ENCODE assay signal across 15 cellular contexts in genomic region chr9:73167614-73168013, GRCh38. TPM values are rescaled to one million over a fixed set of nuclear protein-coding genes. Genes with fewer than 3 reads are reported as not detected.
DNase-seq lines count a peak whose midpoint lies in the region; ATAC-seq and TF ChIP-seq lines count a peak whose summit lies in the region.
"Had no signal": no experiment of that assay in that cellular context is flagged by ENCODE, and none has a peak within 500 bp of the region (broad histone marks: within the 10 kb centered on the region; RNA-seq: fewer than 3 reads in every experiment).

No MANE protein-coding gene starts in this region.

- no peaks in the 10 kb centered on the region for H3K9me3 Mint-ChIP-seq in activated CD4-positive, alpha-beta T cell treated with anti-CD3 and anti-CD28 coated beads, Interleukin-2, amount 10 ng/mL, durations not matched to agents 7 days and 5 days
- no peaks in the 10 kb centered on the region for H3K9me3 Mint-ChIP-seq in T-cell
- no peaks in the 10 kb centered on the region for H3K9me3 Mint-ChIP-seq in natural killer cell

- peak overlapping the region; percentile 67 for H3K27ac Mint-ChIP-seq in activated CD4-positive, alpha-beta T cell treated with anti-CD3 and anti-CD28 coated beads, Interleukin-2, amount 10 ng/mL, durations not matched to agents 7 days and 5 days
- H3K27ac Mint-ChIP-seq in T-cell (peak overlapping the region; percentile 78 to 88), natural killer cell (peak overlapping the region; percentile 80 to 81)

- no peak overlapping the region for H3K4me3 Mint-ChIP-seq in activated CD4-positive, alpha-beta T cell treated with anti-CD3 and anti-CD28 coated beads, Interleukin-2, amount 10 ng/mL, durations not matched to agents 7 days and 5 days
- peak overlapping the region in 1 of 3 donors; percentile 17 for H3K4me3 Mint-ChIP-seq in T-cell
- no peak overlapping the region for H3K4me3 Mint-ChIP-seq in natural killer cell

- H3K36me3 Mint-ChIP-seq in activated CD4-positive, alpha-beta T cell treated with anti-CD3 and anti-CD28 coated beads, Interleukin-2, amount 10 ng/mL, durations not matched to agents 7 days and 5 days (ENCODE audit: low read depth), result peaks cover 63% of the 10 kb centered on the region
- H3K36me3 Mint-ChIP-seq in T-cell (peaks cover 53% of the 10 kb centered on the region), natural killer cell (peaks cover 56% of the 10 kb centered on the region)

- peaks cover 7% of the 10 kb centered on the region for H3K4me1 Mint-ChIP-seq in activated CD4-positive, alpha-beta T cell treated with anti-CD3 and anti-CD28 coated beads, Interleukin-2, amount 10 ng/mL, durations not matched to agents 7 days and 5 days
- H3K4me1 Mint-ChIP-seq in T-cell (peaks cover 31 to 35% (median 34%) of the 10 kb centered on the region in 3 donors), natural killer cell (peaks cover 22 to 26% of the 10 kb centered on the region in 2 donors)

- POLR2A ChIA-PET in activated CD4-positive, alpha-beta T cell treated with anti-CD3 and anti-CD28 coated beads, Interleukin-2, amount 10 ng/mL, durations not matched to agents 7 days and 5 days (lab: Charles Lee), result no interaction called here
- POLR2A ChIA-PET in T-cell (lab: Charles Lee), result no interaction called here

- no peak for TF ChIP-seq CTCF in natural killer cell (IDR thresholded peaks at IDR 0.05)

- DNase-seq in activated CD4-positive, alpha-beta T cell treated with anti-CD3 and anti-CD28 coated beads, Interleukin-2, amount 10 ng/mL, durations not matched to agents 7 days and 5 days, result no peak
- no peak for DNase-seq in activated CD4-positive, alpha-beta T cell treated with anti-CD3 and anti-CD28 coated beads for 48 hours
- DNase-seq in T-cell (no peak), natural killer cell (no peak), middle frontal gyrus (ENCODE audit: extremely low spot score, low spot score) (no peak), ACHN (no peak)
- DNase-seq: gastrocnemius medialis; midbrain; NCI-H2107; stimulated activated CD4-positive, alpha-beta T cell treated with anti-CD3 and anti-CD28 coated beads, Interleukin-15, amount 100 ng/mL, for 24 hours; tibial artery; WERI-Rb-1 had no signal

- CTCF ChIA-PET in activated CD4-positive, alpha-beta T cell treated with anti-CD3 and anti-CD28 coated beads, Interleukin-2, amount 10 ng/mL, durations not matched to agents 7 days and 5 days (lab: Charles Lee), result no interaction called here
- CTCF ChIA-PET in T-cell (lab: Charles Lee), result interaction anchor here in 1 of 2 donors (0.8 to 1.5 kb wide), 2 partner anchors 60 to 61 kb away, joined by 3 read pairs; no protein-coding TSS in a partner anchor

- H3K27me3 Mint-ChIP-seq in activated CD4-positive, alpha-beta T cell treated with anti-CD3 and anti-CD28 coated beads, Interleukin-2, amount 10 ng/mL, durations not matched to agents 7 days and 5 days, result no peaks in the 10 kb centered on the region
- H3K27me3 Mint-ChIP-seq in T-cell (no peaks in the 10 kb centered on the region), natural killer cell (ENCODE audit: low read depth in 2 of 2) (no peaks in the 10 kb centered on the region)

- ATAC-seq in GM21619 (IDR thresholded peaks at IDR 0.05; ENCODE audit: unreplicated experiment) (peak; percentile 46), T-cell (replicated peaks in 1 of 4) (no peak), natural killer cell (peak; percentile 75 to 82 (median 77)), GM21381 (IDR thresholded peaks at IDR 0.05; ENCODE audit: unreplicated experiment) (no peak)
- ATAC-seq: gastrocnemius medialis had no signal

- in situ Hi-C loops in ACHN (cut with HindIII; ENCODE audit: low pct_ligation_motif_present, low pct_unique_long_range_greater_than_20kb, low sequenced_read_pairs), result no loop called here

- intact Hi-C loops in natural killer cell (cut with micrococcal nuclease), result loop anchor here (1.0 to 5.0 kb wide), 2 partner anchors 14 to 35 kb away; no protein-coding TSS in a partner anchor

RNA-seq across cellular contexts. Expression of gene ANXA1, which starts 15.9 kb away (rescaled TPM):
- total RNA-seq in activated CD4-positive, alpha-beta T cell treated with anti-CD3 and anti-CD28 coated beads, Interleukin-2, amount 10 ng/mL, durations not matched to agents 7 days and 5 days, result 100 to 1,000 TPM; 106 to 116 TPM
- total RNA-seq in T-cell, result 100 to 1,000 TPM; 173 to 570 (median 200) TPM
- 1,000 to 10,000 TPM in 1 of 3 donors, 100 to 1,000 TPM in 2; 362 to 1,065 (median 419) TPM for total RNA-seq in natural killer cell
- total RNA-seq: OCI-LY7 had no signal

Comparison
In these comparisons a context has a peak if more than half of its experiments do, and no peak if none do; other contexts are left out.
1. ATAC-seq: peak in GM21619 (single experiment) and natural killer cell (3 of 3); none in T-cell (0 of 4) and GM21381 (single experiment).
2. Peak in every context shown above with its lines, with median percentiles within 50 percentile points of each other: H3K27ac Mint-ChIP-seq.